2 cellular contexts compared by ENCODE assay signal in the genomic region with DNA sequence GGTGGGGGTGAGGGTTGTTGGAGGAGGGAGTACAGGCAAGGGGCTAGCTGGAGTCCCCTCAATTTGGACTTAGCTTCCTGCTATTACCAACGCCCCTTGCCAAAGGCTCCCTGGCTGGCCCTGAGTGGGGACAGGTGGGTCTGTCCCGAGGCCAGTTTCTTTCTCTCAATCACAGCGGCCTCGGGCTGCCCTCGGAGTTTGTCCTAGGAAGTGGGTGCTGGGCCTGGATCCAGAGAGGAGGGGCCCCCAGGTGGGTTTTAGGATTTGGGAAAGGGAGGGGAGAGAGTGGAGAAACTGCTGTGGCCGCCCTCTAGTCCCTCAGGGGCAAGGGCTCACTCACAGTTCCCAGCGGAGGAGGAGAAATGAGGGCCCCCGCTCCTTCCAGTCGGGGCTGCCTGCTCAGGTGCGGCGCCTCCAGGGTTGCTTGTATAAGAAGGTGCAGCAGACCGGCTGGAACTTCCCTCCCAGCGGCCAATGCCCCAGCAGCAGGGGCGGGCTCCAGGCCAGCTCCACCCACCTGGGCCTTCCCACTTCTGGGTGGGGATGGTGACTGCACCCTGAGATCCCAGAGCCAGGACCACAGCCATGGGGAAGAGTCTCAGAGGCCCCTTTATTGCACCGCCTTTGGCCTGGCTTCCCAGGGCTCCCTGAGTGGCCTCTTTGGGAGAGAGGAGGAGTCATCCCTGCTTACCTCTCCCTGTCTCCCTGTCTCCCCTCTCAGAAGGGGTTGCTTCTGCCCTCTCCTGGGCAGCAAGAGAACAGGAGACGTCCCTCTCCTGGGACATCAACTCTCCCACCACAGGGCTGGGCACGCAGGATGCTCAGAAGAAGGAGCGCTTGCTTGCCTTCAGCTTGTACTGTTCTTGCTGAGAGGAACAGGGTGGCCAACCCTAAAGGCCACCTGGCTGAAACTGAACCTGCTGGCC.
TF ChIP-seq lines count a peak whose summit lies in the region.

No MANE protein-coding gene starts in this region.

TF ChIP-seq in K562, 482 proteins besides CTCF, POLR2A, EP300 and RAD21 (continued from another document):
- TF ChIP-seq, protein P1, sequence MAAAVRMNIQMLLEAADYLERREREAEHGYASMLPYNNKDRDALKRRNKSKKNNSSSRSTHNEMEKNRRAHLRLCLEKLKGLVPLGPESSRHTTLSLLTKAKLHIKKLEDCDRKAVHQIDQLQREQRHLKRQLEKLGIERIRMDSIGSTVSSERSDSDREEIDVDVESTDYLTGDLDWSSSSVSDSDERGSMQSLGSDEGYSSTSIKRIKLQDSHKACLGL (CRISPR knock-in tag; IDR thresholded peaks at IDR 0.05; ENCODE audit: borderline replicate concordance, poor library complexity, severe bottlenecking) = no peak
- TF ChIP-seq ZEB2 (IDR thresholded peaks at IDR 0.05) (peak; percentile 68; the same call in 1 of the 2 replicates), CBFA2T2 (conservative IDR thresholded peaks at IDR 0.05) (no peak), ZFX (CRISPR knock-in tag; IDR thresholded peaks at IDR 0.05) (peak; percentile 67), SPI1 (IDR thresholded peaks at IDR 0.05; ENCODE audit: borderline replicate concordance, low read depth, low read length) (peak; percentile 47; the same call in 1 of the 2 replicates)
- TF ChIP-seq, protein P2, sequence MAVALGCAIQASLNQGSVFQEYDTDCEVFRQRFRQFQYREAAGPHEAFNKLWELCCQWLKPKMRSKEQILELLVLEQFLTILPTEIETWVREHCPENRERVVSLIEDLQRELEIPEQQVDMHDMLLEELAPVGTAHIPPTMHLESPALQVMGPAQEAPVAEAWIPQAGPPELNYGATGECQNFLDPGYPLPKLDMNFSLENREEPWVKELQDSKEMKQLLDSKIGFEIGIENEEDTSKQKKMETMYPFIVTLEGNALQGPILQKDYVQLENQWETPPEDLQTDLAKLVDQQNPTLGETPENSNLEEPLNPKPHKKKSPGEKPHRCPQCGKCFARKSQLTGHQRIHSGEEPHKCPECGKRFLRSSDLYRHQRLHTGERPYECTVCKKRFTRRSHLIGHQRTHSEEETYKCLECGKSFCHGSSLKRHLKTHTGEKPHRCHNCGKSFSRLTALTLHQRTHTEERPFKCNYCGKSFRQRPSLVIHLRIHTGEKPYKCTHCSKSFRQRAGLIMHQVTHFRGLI (CRISPR knock-in tag; IDR thresholded peaks at IDR 0.05) = no peak
- TF ChIP-seq, protein P3, sequence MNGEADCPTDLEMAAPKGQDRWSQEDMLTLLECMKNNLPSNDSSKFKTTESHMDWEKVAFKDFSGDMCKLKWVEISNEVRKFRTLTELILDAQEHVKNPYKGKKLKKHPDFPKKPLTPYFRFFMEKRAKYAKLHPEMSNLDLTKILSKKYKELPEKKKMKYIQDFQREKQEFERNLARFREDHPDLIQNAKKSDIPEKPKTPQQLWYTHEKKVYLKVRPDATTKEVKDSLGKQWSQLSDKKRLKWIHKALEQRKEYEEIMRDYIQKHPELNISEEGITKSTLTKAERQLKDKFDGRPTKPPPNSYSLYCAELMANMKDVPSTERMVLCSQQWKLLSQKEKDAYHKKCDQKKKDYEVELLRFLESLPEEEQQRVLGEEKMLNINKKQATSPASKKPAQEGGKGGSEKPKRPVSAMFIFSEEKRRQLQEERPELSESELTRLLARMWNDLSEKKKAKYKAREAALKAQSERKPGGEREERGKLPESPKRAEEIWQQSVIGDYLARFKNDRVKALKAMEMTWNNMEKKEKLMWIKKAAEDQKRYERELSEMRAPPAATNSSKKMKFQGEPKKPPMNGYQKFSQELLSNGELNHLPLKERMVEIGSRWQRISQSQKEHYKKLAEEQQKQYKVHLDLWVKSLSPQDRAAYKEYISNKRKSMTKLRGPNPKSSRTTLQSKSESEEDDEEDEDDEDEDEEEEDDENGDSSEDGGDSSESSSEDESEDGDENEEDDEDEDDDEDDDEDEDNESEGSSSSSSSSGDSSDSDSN (IDR thresholded peaks at IDR 0.05; ENCODE audit: borderline replicate concordance in 1 of 2, low read depth in 2 of 2, low read length in 2 of 2) = no peak
TF ChIP-seq in K562: peak in this region for 26.

TF ChIP-seq in HepG2, 621 proteins besides CTCF, POLR2A, EP300 and RAD21 (continued from another document and continues in another):
- TF ChIP-seq, protein P4, sequence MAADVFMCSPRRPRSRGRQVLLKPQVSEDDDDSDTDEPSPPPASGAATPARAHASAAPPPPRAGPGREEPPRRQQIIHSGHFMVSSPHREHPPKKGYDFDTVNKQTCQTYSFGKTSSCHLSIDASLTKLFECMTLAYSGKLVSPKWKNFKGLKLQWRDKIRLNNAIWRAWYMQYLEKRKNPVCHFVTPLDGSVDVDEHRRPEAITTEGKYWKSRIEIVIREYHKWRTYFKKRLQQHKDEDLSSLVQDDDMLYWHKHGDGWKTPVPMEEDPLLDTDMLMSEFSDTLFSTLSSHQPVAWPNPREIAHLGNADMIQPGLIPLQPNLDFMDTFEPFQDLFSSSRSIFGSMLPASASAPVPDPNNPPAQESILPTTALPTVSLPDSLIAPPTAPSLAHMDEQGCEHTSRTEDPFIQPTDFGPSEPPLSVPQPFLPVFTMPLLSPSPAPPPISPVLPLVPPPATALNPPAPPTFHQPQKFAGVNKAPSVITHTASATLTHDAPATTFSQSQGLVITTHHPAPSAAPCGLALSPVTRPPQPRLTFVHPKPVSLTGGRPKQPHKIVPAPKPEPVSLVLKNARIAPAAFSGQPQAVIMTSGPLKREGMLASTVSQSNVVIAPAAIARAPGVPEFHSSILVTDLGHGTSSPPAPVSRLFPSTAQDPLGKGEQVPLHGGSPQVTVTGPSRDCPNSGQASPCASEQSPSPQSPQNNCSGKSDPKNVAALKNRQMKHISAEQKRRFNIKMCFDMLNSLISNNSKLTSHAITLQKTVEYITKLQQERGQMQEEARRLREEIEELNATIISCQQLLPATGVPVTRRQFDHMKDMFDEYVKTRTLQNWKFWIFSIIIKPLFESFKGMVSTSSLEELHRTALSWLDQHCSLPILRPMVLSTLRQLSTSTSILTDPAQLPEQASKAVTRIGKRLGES (CRISPR knock-in tag; IDR thresholded peaks at IDR 0.05; ENCODE audit: borderline replicate concordance) = no peak
- TF ChIP-seq SP4 (CRISPR knock-in tag; IDR thresholded peaks at IDR 0.05) (peak; percentile 94), ZNF17 (CRISPR knock-in tag; IDR thresholded peaks at IDR 0.05) (no peak), PHF20 (CRISPR knock-in tag; IDR thresholded peaks at IDR 0.05) (no peak; the same call in 1 of the 2 replicates), DMAP1 (CRISPR knock-in tag; IDR thresholded peaks at IDR 0.05) (no peak; the same call in 1 of the 2 replicates), NPAS2 (CRISPR knock-in tag; IDR thresholded peaks at IDR 0.05; ENCODE audit: borderline replicate concordance) (no peak), HOXA9 (CRISPR knock-in tag; IDR thresholded peaks at IDR 0.05; ENCODE audit: borderline replicate concordance) (no peak), MEF2D (CRISPR knock-in tag; IDR thresholded peaks at IDR 0.05) (peak; percentile 57; the same call in 1 of the 2 replicates), RBAK (CRISPR knock-in tag; IDR thresholded peaks at IDR 0.05) (no peak), SMAD3 (CRISPR knock-in tag; IDR thresholded peaks at IDR 0.05) (peak; percentile 71; the same call in 1 of the 2 replicates), PCBP1 (IDR thresholded peaks at IDR 0.05; ENCODE audit: borderline replicate concordance, low read depth, low read length) (peak; percentile 67; the same call in 1 of the 2 replicates), JUN (CRISPR knock-in tag; IDR thresholded peaks at IDR 0.05) (no peak), PITX1 (CRISPR knock-in tag; IDR thresholded peaks at IDR 0.05) (peak; percentile 69; the same call in 1 of the 2 replicates), ZNF652 (CRISPR knock-in tag; IDR thresholded peaks at IDR 0.05; ENCODE audit: borderline replicate concordance, low read depth) (no peak; the same call in 1 of the 2 replicates), IRF2 (CRISPR knock-in tag; IDR thresholded peaks at IDR 0.05) (no peak; the same call in 1 of the 2 replicates), AHR (CRISPR knock-in tag; IDR thresholded peaks at IDR 0.05) (no peak), ZNF788 (CRISPR knock-in tag; IDR thresholded peaks at IDR 0.05; ENCODE audit: borderline replicate concordance) (peak; percentile 27; the same call in 1 of the 2 replicates), KDM2A (CRISPR knock-in tag; IDR thresholded peaks at IDR 0.05; ENCODE audit: borderline replicate concordance, low read depth) (peak; percentile 76), FOSL1 (CRISPR knock-in tag; IDR thresholded peaks at IDR 0.05; ENCODE audit: borderline replicate concordance) (no peak), ZFP82 (CRISPR knock-in tag; IDR thresholded peaks at IDR 0.05; ENCODE audit: borderline replicate concordance) (no peak), ISX (CRISPR knock-in tag; conservative IDR thresholded peaks at IDR 0.05) (no peak), NFE2L2 (IDR thresholded peaks at IDR 0.05; ENCODE audit: low read length) (no peak), SPEN (CRISPR knock-in tag; IDR thresholded peaks at IDR 0.05; ENCODE audit: low read depth) (peak; percentile 36; the same call in 1 of the 2 replicates), NCOA2 (CRISPR knock-in tag; IDR thresholded peaks at IDR 0.05) (no peak), NFRKB (IDR thresholded peaks at IDR 0.05) (no peak), NFE2L1 (CRISPR knock-in tag; IDR thresholded peaks at IDR 0.05; ENCODE audit: borderline replicate concordance) (no peak), REPIN1 (CRISPR knock-in tag; IDR thresholded peaks at IDR 0.05; ENCODE audit: borderline replicate concordance, low read depth) (peak; percentile 68; the same call in 1 of the 2 replicates), SRY (CRISPR knock-in tag; IDR thresholded peaks at IDR 0.05) (no peak), PHF5A (CRISPR knock-in tag; IDR thresholded peaks at IDR 0.05; ENCODE audit: low read depth, unreplicated experiment) (no peak), CHCHD3 (CRISPR knock-in tag; IDR thresholded peaks at IDR 0.05) (no peak), FOXK2 (IDR thresholded peaks at IDR 0.05) (peak; percentile 27; the same call in 1 of the 2 replicates)
- TF ChIP-seq, protein P5, sequence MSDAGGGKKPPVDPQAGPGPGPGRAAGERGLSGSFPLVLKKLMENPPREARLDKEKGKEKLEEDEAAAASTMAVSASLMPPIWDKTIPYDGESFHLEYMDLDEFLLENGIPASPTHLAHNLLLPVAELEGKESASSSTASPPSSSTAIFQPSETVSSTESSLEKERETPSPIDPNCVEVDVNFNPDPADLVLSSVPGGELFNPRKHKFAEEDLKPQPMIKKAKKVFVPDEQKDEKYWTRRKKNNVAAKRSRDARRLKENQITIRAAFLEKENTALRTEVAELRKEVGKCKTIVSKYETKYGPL (CRISPR knock-in tag; IDR thresholded peaks at IDR 0.05) = peak; percentile 89; the same call in 1 of the 2 replicates
- TF ChIP-seq, protein P6, sequence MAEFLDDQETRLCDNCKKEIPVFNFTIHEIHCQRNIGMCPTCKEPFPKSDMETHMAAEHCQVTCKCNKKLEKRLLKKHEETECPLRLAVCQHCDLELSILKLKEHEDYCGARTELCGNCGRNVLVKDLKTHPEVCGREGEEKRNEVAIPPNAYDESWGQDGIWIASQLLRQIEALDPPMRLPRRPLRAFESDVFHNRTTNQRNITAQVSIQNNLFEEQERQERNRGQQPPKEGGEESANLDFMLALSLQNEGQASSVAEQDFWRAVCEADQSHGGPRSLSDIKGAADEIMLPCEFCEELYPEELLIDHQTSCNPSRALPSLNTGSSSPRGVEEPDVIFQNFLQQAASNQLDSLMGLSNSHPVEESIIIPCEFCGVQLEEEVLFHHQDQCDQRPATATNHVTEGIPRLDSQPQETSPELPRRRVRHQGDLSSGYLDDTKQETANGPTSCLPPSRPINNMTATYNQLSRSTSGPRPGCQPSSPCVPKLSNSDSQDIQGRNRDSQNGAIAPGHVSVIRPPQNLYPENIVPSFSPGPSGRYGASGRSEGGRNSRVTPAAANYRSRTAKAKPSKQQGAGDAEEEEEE (CRISPR knock-in tag; IDR thresholded peaks at IDR 0.05; ENCODE audit: borderline replicate concordance) = no peak
- TF ChIP-seq, protein P7, sequence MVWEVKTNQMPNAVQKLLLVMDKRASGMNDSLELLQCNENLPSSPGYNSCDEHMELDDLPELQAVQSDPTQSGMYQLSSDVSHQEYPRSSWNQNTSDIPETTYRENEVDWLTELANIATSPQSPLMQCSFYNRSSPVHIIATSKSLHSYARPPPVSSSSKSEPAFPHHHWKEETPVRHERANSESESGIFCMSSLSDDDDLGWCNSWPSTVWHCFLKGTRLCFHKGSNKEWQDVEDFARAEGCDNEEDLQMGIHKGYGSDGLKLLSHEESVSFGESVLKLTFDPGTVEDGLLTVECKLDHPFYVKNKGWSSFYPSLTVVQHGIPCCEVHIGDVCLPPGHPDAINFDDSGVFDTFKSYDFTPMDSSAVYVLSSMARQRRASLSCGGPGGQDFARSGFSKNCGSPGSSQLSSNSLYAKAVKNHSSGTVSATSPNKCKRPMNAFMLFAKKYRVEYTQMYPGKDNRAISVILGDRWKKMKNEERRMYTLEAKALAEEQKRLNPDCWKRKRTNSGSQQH (CRISPR knock-in tag; IDR thresholded peaks at IDR 0.05; ENCODE audit: low read depth) = no peak
- TF ChIP-seq, protein P8, sequence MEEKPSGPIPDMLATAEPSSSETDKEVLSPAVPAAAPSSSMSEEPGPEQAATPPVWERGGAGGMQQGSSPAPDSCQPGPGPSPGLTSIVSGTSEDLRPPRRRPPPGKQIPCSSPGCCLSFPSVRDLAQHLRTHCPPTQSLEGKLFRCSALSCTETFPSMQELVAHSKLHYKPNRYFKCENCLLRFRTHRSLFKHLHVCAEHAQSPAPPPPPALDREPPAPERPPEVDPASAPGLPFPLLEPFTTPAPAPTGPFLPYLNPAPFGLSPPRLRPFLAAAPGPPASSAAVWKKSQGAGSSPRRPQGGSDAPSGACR (CRISPR knock-in tag; IDR thresholded peaks at IDR 0.05) = 0 out of 2 replicates have a peak, but pooled peaks have one; percentile 62
- TF ChIP-seq, protein P9, sequence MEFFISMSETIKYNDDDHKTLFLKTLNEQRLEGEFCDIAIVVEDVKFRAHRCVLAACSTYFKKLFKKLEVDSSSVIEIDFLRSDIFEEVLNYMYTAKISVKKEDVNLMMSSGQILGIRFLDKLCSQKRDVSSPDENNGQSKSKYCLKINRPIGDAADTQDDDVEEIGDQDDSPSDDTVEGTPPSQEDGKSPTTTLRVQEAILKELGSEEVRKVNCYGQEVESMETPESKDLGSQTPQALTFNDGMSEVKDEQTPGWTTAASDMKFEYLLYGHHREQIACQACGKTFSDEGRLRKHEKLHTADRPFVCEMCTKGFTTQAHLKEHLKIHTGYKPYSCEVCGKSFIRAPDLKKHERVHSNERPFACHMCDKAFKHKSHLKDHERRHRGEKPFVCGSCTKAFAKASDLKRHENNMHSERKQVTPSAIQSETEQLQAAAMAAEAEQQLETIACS (CRISPR knock-in tag; IDR thresholded peaks at IDR 0.05) = no peak
- TF ChIP-seq, protein P10, sequence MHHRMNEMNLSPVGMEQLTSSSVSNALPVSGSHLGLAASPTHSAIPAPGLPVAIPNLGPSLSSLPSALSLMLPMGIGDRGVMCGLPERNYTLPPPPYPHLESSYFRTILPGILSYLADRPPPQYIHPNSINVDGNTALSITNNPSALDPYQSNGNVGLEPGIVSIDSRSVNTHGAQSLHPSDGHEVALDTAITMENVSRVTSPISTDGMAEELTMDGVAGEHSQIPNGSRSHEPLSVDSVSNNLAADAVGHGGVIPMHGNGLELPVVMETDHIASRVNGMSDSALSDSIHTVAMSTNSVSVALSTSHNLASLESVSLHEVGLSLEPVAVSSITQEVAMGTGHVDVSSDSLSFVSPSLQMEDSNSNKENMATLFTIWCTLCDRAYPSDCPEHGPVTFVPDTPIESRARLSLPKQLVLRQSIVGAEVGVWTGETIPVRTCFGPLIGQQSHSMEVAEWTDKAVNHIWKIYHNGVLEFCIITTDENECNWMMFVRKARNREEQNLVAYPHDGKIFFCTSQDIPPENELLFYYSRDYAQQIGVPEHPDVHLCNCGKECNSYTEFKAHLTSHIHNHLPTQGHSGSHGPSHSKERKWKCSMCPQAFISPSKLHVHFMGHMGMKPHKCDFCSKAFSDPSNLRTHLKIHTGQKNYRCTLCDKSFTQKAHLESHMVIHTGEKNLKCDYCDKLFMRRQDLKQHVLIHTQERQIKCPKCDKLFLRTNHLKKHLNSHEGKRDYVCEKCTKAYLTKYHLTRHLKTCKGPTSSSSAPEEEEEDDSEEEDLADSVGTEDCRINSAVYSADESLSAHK (CRISPR knock-in tag; IDR thresholded peaks at IDR 0.05; ENCODE audit: borderline replicate concordance) = no peak
